8 cellular contexts compared by ENCODE assay signal in genomic region chr19:4338441-4339350, GRCh38. TPM values are rescaled to one million over a fixed set of nuclear protein-coding genes. Genes with fewer than 3 reads are reported as not detected.
DNase-seq lines count a peak whose midpoint lies in the region; FAIRE-seq and TF ChIP-seq lines count a peak whose summit lies in the region.

A gene with protein sequence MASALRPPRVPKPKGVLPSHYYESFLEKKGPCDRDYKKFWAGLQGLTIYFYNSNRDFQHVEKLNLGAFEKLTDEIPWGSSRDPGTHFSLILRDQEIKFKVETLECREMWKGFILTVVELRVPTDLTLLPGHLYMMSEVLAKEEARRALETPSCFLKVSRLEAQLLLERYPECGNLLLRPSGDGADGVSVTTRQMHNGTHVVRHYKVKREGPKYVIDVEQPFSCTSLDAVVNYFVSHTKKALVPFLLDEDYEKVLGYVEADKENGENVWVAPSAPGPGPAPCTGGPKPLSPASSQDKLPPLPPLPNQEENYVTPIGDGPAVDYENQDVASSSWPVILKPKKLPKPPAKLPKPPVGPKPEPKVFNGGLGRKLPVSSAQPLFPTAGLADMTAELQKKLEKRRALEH (minus strand): TSS chr19:4338827. CDS start chr19:4338753, 74 bp downstream.

- peaks cover 1% of the 10 kb centered on the region for H3K79me2 ChIP-seq in keratinocyte (ENCODE audit: control insufficient read depth, insufficient read depth, low read length)

- H3K27ac ChIP-seq in keratinocyte (ENCODE audit: control insufficient read depth, insufficient read depth, low read length): peak within 1 kb of the TSS; percentile 57

- H3K9me3 ChIP-seq in keratinocyte (ENCODE audit: control insufficient read depth, low read depth, low read length): no peaks in the 10 kb centered on the region

- H4K20me1 ChIP-seq in keratinocyte (ENCODE audit: control insufficient read depth, extremely low read depth, insufficient read depth, low read length): no peaks in the 10 kb centered on the region

- peak within 1 kb of the TSS; percentile 80 for H3K9ac ChIP-seq in keratinocyte (ENCODE audit: control insufficient read depth, extremely low read depth, insufficient read depth, low read length)

- peaks cover 9% of the 10 kb centered on the region for H3K4me1 ChIP-seq in keratinocyte (ENCODE audit: control insufficient read depth, extremely low read depth, insufficient read depth, low read length)

- FAIRE-seq in keratinocyte (lab: Jason Lieb, UNC): peak; percentile 41

- H2AFZ ChIP-seq in keratinocyte (ENCODE audit: control insufficient read depth, low read length): peak within 1 kb of the TSS; percentile 85

- no peaks in the 10 kb centered on the region for H3K27me3 ChIP-seq in keratinocyte (ENCODE audit: control insufficient read depth, extremely low read depth, insufficient read depth, low read length)

- TF ChIP-seq CTCF in astrocyte of the spinal cord (IDR thresholded peaks at IDR 0.05; ENCODE audit: low read depth, low read length) (no peak), keratinocyte (optimal IDR thresholded peaks at IDR 0.05 in 1 of 3, IDR thresholded peaks at IDR 0.05 in 1 of 3, conservative IDR thresholded peaks at IDR 0.05 in 1 of 3; ENCODE audit: extremely low read depth in 1 of 3, insufficient read depth in 2 of 3, low read length in 3 of 3) (no peak)

- in situ Hi-C loops in astrocyte of the spinal cord (cut with HindIII; ENCODE audit: low sequenced_read_pairs): no loop called here

- DNase-seq in COLO668 (lab: John Stamatoyannopoulos, UW; ENCODE audit: unreplicated experiment) (peak; percentile 78), NCI-H2029 treated with DMSO at 0.1 percent for 48 hours (lab: John Stamatoyannopoulos, UW) (peak; percentile 9), astrocyte of the spinal cord (ENCODE audit: low read depth, low spot score) (no peak), keratinocyte (ENCODE audit: low read depth, low spot score) (no peak), DMS 273 (lab: John Stamatoyannopoulos, UW; ENCODE audit: unreplicated experiment) (no peak), C1 segment of cervical spinal cord (lab: John Stamatoyannopoulos, UW) (no peak), HCEC 1CT (no peak)
- DNase-seq in stimulated activated naive CD4-positive, alpha-beta T cell (lab: John Stamatoyannopoulos, UW): peak in 5 of 6 experiments; percentile 13 to 47 (median 25)

- H3K9me1 ChIP-seq in keratinocyte (ENCODE audit: control insufficient read depth, extremely low read depth, insufficient read depth, low read length): no peaks in the 10 kb centered on the region

- peak within 1 kb of the TSS; percentile 39 for H3K4me3 ChIP-seq in astrocyte of the spinal cord (ENCODE audit: low read depth, low read length)
- peak within 1 kb of the TSS; percentile 60 to 83 (median 65) for H3K4me3 ChIP-seq in keratinocyte (ENCODE audit: control insufficient read depth in 2 of 3, extremely low read depth in 1 of 3, insufficient read depth in 2 of 3, low read depth in 1 of 3, low read length in 3 of 3)

- peak within 1 kb of the TSS; percentile 95 for H3K4me2 ChIP-seq in keratinocyte (ENCODE audit: control insufficient read depth, extremely low read depth, insufficient read depth, low read depth, low read length)

- dilution Hi-C loops in keratinocyte (cut with MboI; ENCODE audit: extremely low pct_ligation_motif_present, low sequenced_read_pairs): no loop called here

- H3K36me3 ChIP-seq in keratinocyte (ENCODE audit: control insufficient read depth in 2 of 2, extremely low read depth in 1 of 2, insufficient read depth in 2 of 2, low read length in 2 of 2): peaks cover 0 to 3% of the 10 kb centered on the region in 2 experiments

RNA-seq across cellular contexts. Expression of the gene that starts here (rescaled TPM):
- polyA plus RNA-seq in keratinocyte: 53.8 to 80.5 TPM (median 60.0 TPM) in 3 replicates
- polyA plus RNA-seq in keratinocyte (2011; ENCODE audit: low read depth): 70.3 TPM
- 37.9 and 84.3 TPM in 2 replicates for polyA plus RNA-seq in keratinocyte (2011; cell fraction: cytosol; rRNA removed)
- 70.9 and 84.1 TPM in 2 replicates for polyA plus RNA-seq in keratinocyte (2011; cell fraction: nucleus; rRNA removed)
- polyA plus RNA-seq in keratinocyte (2012; ENCODE audit: low replicate concordance): 54.3 and 57.7 TPM in 2 replicates
- polyA minus RNA-seq in keratinocyte: 38.9 to 51.1 TPM (median 39.6 TPM) in 3 replicates
- 77.9 TPM for polyA minus RNA-seq in keratinocyte (2011; cell fraction: cytosol; rRNA and poly(A)+ RNA removed)
- polyA minus RNA-seq in keratinocyte (2011; cell fraction: nucleus; rRNA and poly(A)+ RNA removed): 23.1 and 24.4 TPM in 2 replicates

Comparison
In these comparisons a context has a peak if more than half of its experiments do, and no peak if none do; other contexts are left out.
1. DNase-seq: peak in COLO668 (single experiment), NCI-H2029 treated with DMSO at 0.1 percent for 48 hours (single experiment) and stimulated activated naive CD4-positive, alpha-beta T cell (5 of 6); none in astrocyte of the spinal cord (single experiment), keratinocyte (single experiment), DMS 273 (single experiment), C1 segment of cervical spinal cord (0 of 14) and HCEC 1CT (single experiment).